In genomic region chr7:28885771-28886170, GRCh38 we compare ENCODE assay signal across 33 cellular contexts.
"Had no signal": no experiment of that assay in that cellular context is flagged by ENCODE, and none has a peak within 500 bp of the region (broad histone marks: within the 10 kb centered on the region; RNA-seq: fewer than 3 reads in every experiment).

No MANE protein-coding gene starts in this region.

- H3K9me3 ChIP-seq: adrenal gland, ascending aorta, breast epithelium had no signal

- H3K27ac ChIP-seq: adrenal gland, ascending aorta, brain microvascular endothelial cell, breast epithelium, cardiac muscle cell had no signal

- H3K36me3 ChIP-seq: adrenal gland, ascending aorta, brain microvascular endothelial cell, breast epithelium, cardiac muscle cell had no signal

- H3K27me3 ChIP-seq: adrenal gland, ascending aorta had no signal

- DNase-seq: activated effector memory CD4-positive, alpha-beta T cell treated with anti-CD3 and anti-CD28 coated beads, Interleukin-2, amount 50 U/mL, for 16 hours; activated effector memory CD4-positive, alpha-beta T cell treated with Interleukin-2 at 50 U/mL for 16 hours; activated gamma-delta T cell; activated gamma-delta T cell treated with Interleukin-2 at 50 U/mL for 16 hours; activated naive CD4-positive, alpha-beta T cell; activated naive CD4-positive, alpha-beta T cell treated with anti-CD3 and anti-CD28 coated beads for 36 hours; activated naive CD4-positive, alpha-beta T cell treated with anti-CD3 and anti-CD28 coated beads, Interleukin-2, amount 10 ng/mL, durations not matched to agents 7 days and 5 days; activated naive CD4-positive, alpha-beta T cell treated with anti-CD3 and anti-CD28 coated beads, Interleukin-2, amount 50 U/mL, for 16 hours; activated naive CD4-positive, alpha-beta T cell treated with Interleukin-2 at 50 U/mL for 16 hours; activated naive CD8-positive, alpha-beta T cell treated with anti-CD3 and anti-CD28 coated beads for 36 hours; activated naive CD8-positive, alpha-beta T cell treated with anti-CD3 and anti-CD28 coated beads, Interleukin-2, amount 10 ng/mL, durations not matched to agents 7 days and 5 days; activated naive CD8-positive, alpha-beta T cell treated with anti-CD3 and anti-CD28 coated beads, Interleukin-2, amount 50 U/mL, for 24 hours; activated T-cell treated with anti-CD3 and anti-CD28 coated beads, Interleukin-2, amount 50 U/mL, for 1 hour; activated T-cell treated with anti-CD3 and anti-CD28 coated beads, Interleukin-2, amount 50 U/mL, for 24 hours; activated T-cell treated with anti-CD3 and anti-CD28 coated beads, Interleukin-2, amount 50 U/mL, for 4 hours; activated T-cell treated with anti-CD3 and anti-CD28 coated beads, Interleukin-2, amount 50 U/mL, for 48 hours; activated T-cell treated with anti-CD3 and anti-CD28 coated beads, Interleukin-2, amount 50 U/mL, for 72 hours; adrenal gland; amniotic stem cell; amygdala; anterior cingulate cortex; aorta; brain microvascular endothelial cell; caudate nucleus; central memory CD4-positive, alpha-beta T cell; cerebellar nuclear complex had no signal

- FAIRE-seq: astrocyte, bronchial epithelial cell had no signal

- H3K4me3 ChIP-seq: adrenal gland, ascending aorta, breast epithelium, cardiac muscle cell had no signal

- H3K4me1 ChIP-seq: adrenal gland, ascending aorta, breast epithelium had no signal

- ATAC-seq: activated naive CD4-positive, alpha-beta T cell treated with anti-CD3 and anti-CD28 coated beads, Interleukin-2, amount 50 U/mL, for 72 hours; activated naive CD8-positive, alpha-beta T cell treated with anti-CD3 and anti-CD28 coated beads, Interleukin-2, amount 50 U/mL, for 24 hours; activated T-cell treated with anti-CD3 and anti-CD28 coated beads, Interleukin-2, amount 50 U/mL, for 4 hours; activated T-cell treated with anti-CD3 and anti-CD28 coated beads, Interleukin-2, amount 50 U/mL, for 72 hours; activated T-helper 17 cell treated with anti-CD3 and anti-CD28 coated beads, Interleukin-2, amount 50 U/mL, for 72 hours had no signal
